Comparison of ENCODE assay signal across 18 cellular contexts in genomic region chr5:84115727-84116126, GRCh38.
A peak's percentile ranks its signal among the peaks of the same experiment; 100 is the strongest.
DNase-seq lines count a peak whose midpoint lies in the region; ATAC-seq, FAIRE-seq and TF ChIP-seq lines count a peak whose summit lies in the region.
"Had no signal": no experiment of that assay in that cellular context is flagged by ENCODE, and none has a peak within 500 bp of the region (broad histone marks: within the 10 kb centered on the region; RNA-seq: fewer than 3 reads in every experiment).

No MANE protein-coding gene starts in this region.

- peak overlapping the region; percentile 29 for H3K27ac Mint-ChIP-seq in nephron progenitor cell
- H3K27ac Mint-ChIP-seq: B cell; CD4-positive, CD25-positive, alpha-beta regulatory T cell; CD8-positive, alpha-beta T cell; GM23338; H9 had no signal

- TF ChIP-seq CTCF in D721Med (IDR thresholded peaks at IDR 0.05; ENCODE audit: insufficient read depth, missing control alignments) (no peak), nephron progenitor cell (IDR thresholded peaks at IDR 0.05) (no peak)

- DNase-seq in D721Med (ENCODE audit: insufficient read length, low spot score) (no peak), NCI-H69 (lab: John Stamatoyannopoulos, UW) (peak; percentile 44), nephron progenitor cell (no peak), HUDEP-2 (lab: John Stamatoyannopoulos, UW; ENCODE audit: unreplicated experiment in 76 of 76) (no peak)
- DNase-seq in activated CD4-positive, alpha-beta T cell treated with anti-CD3 and anti-CD28 coated beads for 1 hour = no peak
- DNase-seq: CD4-positive, CD25-positive, alpha-beta regulatory T cell; CD8-positive, alpha-beta T cell; DMS53; DMS79 treated with DMSO at 0.1 percent for 48 hours; GF-D8; H9 had no signal

- no peaks in the 10 kb centered on the region for H3K27me3 Mint-ChIP-seq in nephron progenitor cell (ENCODE audit: low read depth, poor library complexity)
- H3K27me3 Mint-ChIP-seq: B cell; CD4-positive, CD25-positive, alpha-beta regulatory T cell had no signal

- no peaks in the 10 kb centered on the region for H3K36me3 Mint-ChIP-seq in nephron progenitor cell (ENCODE audit: low read depth)
- H3K36me3 Mint-ChIP-seq: CD4-positive, CD25-positive, alpha-beta regulatory T cell; CD8-positive, alpha-beta T cell had no signal

- H3K4me1 Mint-ChIP-seq in nephron progenitor cell = peaks cover 8% of the 10 kb centered on the region
- H3K4me1 Mint-ChIP-seq: B cell; CD4-positive, CD25-positive, alpha-beta regulatory T cell had no signal

- no peaks in the 10 kb centered on the region for H3K9me3 Mint-ChIP-seq in nephron progenitor cell
- H3K9me3 Mint-ChIP-seq: GM23338, H9 had no signal

- FAIRE-seq in D721Med (lab: Jason Lieb, UNC) = peak; percentile 53
- FAIRE-seq: A204.1, GM12891, GM18507 had no signal

- H3K4me3 Mint-ChIP-seq in nephron progenitor cell = no peak overlapping the region
- H3K4me3 Mint-ChIP-seq: B cell; CD4-positive, CD25-positive, alpha-beta regulatory T cell; CD8-positive, alpha-beta T cell; GM23338; H9 had no signal

- no peak for ATAC-seq in HG02588 (IDR thresholded peaks at IDR 0.05; ENCODE audit: unreplicated experiment)
- ATAC-seq: CD8-positive, alpha-beta T cell; GM23338; HCT116 had no signal
